Comparison of ENCODE assay signal across 24 cellular contexts in genomic region chr1:95209291-95209690, GRCh38.
"Had no signal": no experiment of that assay in that cellular context is flagged by ENCODE, and none has a peak within 500 bp of the region (broad histone marks: within the 10 kb centered on the region; RNA-seq: fewer than 3 reads in every experiment).

No MANE protein-coding gene starts in this region.

- H3K4me3 ChIP-seq: coronary artery, esophagus squamous epithelium, left ventricle myocardium inferior, lung, neural progenitor cell, prostate gland, skin epidermis, spleen, thoracic aorta, tibial nerve, upper lobe of left lung, uterus had no signal

- H3K27ac ChIP-seq: coronary artery, esophagus squamous epithelium, neural progenitor cell, prostate gland, skin epidermis, spleen, thoracic aorta, tibial nerve, upper lobe of left lung, uterus had no signal

- H3K4me1 ChIP-seq: esophagus squamous epithelium, neural progenitor cell, prostate gland, spleen, tibial nerve, upper lobe of left lung, uterus had no signal

- DNase-seq: dermis blood vessel endothelial cell; effector memory CD4-positive, alpha-beta T cell; erythroblast; esophagus squamous epithelium; foreskin melanocyte; glutamatergic neuron; left ventricle myocardium inferior; naive thymus-derived CD4-positive, alpha-beta T cell; right cardiac atrium; spleen; stimulated activated CD4-positive, alpha-beta T cell treated with anti-CD3 and anti-CD28 coated beads, Interleukin-4, amount 100 ng/mL, for 4 hours; stimulated activated naive CD8-positive, alpha-beta T cell treated with anti-CD3 and anti-CD28 coated beads, Interleukin-15, Interleukin-2, amounts not matched to agents 100 U/mL and 50 U/mL, for 24 hours; substantia nigra; upper lobe of left lung; uterus had no signal

- H2AFZ ChIP-seq: neural progenitor cell had no signal

- FAIRE-seq: keratinocyte had no signal

- ATAC-seq: naive thymus-derived CD4-positive, alpha-beta T cell; right cardiac atrium; stimulated activated memory B cell treated with anti-CD40 and anti-IgM and Interleukin-4, amounts not matched to agents 10 μg/mL and 1 μg/mL and 100 μg/mL, for 72 hours; stimulated activated naive CD8-positive, alpha-beta T cell treated with anti-CD3 and anti-CD28 coated beads, Interleukin-15, Interleukin-2, amounts not matched to agents 100 U/mL and 50 U/mL, for 24 hours had no signal

- H3K9me3 ChIP-seq: esophagus squamous epithelium, prostate gland, thoracic aorta, upper lobe of left lung, uterus had no signal

- H3K4me2 ChIP-seq: neural progenitor cell had no signal

- H3K27me3 ChIP-seq: esophagus squamous epithelium, neural progenitor cell, spleen, tibial nerve, upper lobe of left lung, uterus had no signal

- H3K9ac ChIP-seq: neural progenitor cell had no signal

- H3K36me3 ChIP-seq: esophagus squamous epithelium, left ventricle myocardium inferior, neural progenitor cell, prostate gland, spleen, thoracic aorta, tibial nerve, upper lobe of left lung, uterus had no signal
